ENCODE assay signal across 1 cellular context in the genomic region with DNA sequence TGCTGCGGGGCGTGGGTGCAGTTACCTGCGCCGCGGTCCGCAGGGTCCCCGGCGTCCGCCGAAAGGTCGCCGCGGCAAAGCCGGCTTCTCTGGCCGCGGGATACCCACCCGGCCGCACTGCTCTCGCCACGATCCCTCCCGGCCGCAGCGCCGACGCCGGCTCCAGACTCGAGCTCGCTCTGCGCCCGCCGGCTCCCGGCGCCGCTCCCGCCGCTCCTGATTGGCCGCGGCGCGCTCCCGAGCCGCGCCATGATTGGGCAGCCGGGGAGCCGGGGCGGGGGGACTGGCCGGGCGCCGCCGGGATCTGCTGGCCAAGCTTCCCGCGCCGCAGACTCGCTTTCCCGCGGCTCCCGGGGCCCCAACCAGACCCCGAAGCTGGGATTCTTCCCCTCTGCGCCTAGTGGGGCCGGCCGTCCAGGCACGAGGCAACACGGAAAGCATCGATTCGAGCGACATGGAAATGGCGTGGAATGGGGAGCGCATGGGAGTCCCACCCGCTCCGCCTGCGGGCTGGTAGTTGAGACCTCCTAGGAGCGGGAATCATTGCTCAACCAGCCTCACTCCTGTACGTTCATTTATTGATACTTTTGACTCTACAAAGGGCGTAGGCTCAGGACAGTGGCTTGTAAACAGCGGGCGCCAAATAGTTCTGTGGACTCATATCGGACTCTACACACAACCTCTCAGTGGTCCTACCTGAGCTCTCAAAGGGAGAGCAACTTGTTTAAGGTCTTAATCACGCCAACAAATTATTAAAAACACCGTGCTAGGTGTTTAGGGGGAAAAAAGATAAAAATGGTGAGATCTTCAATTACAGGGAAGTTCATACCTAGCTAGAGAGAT.
TF ChIP-seq lines count a peak whose summit lies in the region.

No MANE protein-coding gene starts in this region.

TF ChIP-seq in IMR-90, 13 proteins besides CTCF, POLR2A, EP300 and RAD21:
- TF ChIP-seq RCOR1 (IDR thresholded peaks at IDR 0.05; ENCODE audit: insufficient replicate concordance, low read length) (no peak), CHD1 (IDR thresholded peaks at IDR 0.05; ENCODE audit: low read depth, low read length) (no peak), MAZ (IDR thresholded peaks at IDR 0.05; ENCODE audit: borderline replicate concordance, low read depth, low read length) (no peak), MXI1 (IDR thresholded peaks at IDR 0.05; ENCODE audit: borderline replicate concordance, low read depth, low read length) (no peak), CEBPB (IDR thresholded peaks at IDR 0.05; ENCODE audit: low read depth, low read length) (no peak), RFX5 (IDR thresholded peaks at IDR 0.05; ENCODE audit: low read depth, low read length) (no peak), SMC3 (IDR thresholded peaks at IDR 0.05; ENCODE audit: low read depth, low read length) (no peak), BHLHE40 (IDR thresholded peaks at IDR 0.05; ENCODE audit: low read depth, low read length) (no peak), FOS (IDR thresholded peaks at IDR 0.05; ENCODE audit: low read depth, low read length) (no peak), NFE2L2 (IDR thresholded peaks at IDR 0.05; ENCODE audit: low read depth, low read length) (no peak), MAFK (IDR thresholded peaks at IDR 0.05; ENCODE audit: low read depth, low read length) (no peak)
- TF ChIP-seq, protein P1, sequence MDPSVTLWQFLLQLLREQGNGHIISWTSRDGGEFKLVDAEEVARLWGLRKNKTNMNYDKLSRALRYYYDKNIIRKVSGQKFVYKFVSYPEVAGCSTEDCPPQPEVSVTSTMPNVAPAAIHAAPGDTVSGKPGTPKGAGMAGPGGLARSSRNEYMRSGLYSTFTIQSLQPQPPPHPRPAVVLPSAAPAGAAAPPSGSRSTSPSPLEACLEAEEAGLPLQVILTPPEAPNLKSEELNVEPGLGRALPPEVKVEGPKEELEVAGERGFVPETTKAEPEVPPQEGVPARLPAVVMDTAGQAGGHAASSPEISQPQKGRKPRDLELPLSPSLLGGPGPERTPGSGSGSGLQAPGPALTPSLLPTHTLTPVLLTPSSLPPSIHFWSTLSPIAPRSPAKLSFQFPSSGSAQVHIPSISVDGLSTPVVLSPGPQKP (IDR thresholded peaks at IDR 0.05; ENCODE audit: borderline replicate concordance, low read depth, low read length) = no peak
- TF ChIP-seq, protein P2, sequence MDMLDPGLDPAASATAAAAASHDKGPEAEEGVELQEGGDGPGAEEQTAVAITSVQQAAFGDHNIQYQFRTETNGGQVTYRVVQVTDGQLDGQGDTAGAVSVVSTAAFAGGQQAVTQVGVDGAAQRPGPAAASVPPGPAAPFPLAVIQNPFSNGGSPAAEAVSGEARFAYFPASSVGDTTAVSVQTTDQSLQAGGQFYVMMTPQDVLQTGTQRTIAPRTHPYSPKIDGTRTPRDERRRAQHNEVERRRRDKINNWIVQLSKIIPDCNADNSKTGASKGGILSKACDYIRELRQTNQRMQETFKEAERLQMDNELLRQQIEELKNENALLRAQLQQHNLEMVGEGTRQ (IDR thresholded peaks at IDR 0.05; ENCODE audit: low read depth, low read length) = no peak
